ENCODE assay signal across 17 cellular contexts in genomic region chr6:122780114-122780513, GRCh38. TPM values are rescaled to one million over a fixed set of nuclear protein-coding genes. Genes with fewer than 3 reads are reported as not detected.
DNase-seq lines count a peak whose midpoint lies in the region; ATAC-seq and TF ChIP-seq lines count a peak whose summit lies in the region.
"Had no signal": no experiment of that assay in that cellular context is flagged by ENCODE, and none has a peak within 500 bp of the region (broad histone marks: within the 10 kb centered on the region; RNA-seq: fewer than 3 reads in every experiment).

No MANE protein-coding gene starts in this region.

- peaks cover 35% of the 10 kb centered on the region for H3K4me1 Mint-ChIP-seq in WTC11
- H3K4me1 Mint-ChIP-seq in endodermal cell, result peaks cover 36% of the 10 kb centered on the region
- H3K4me1 Mint-ChIP-seq in neural progenitor cell, result peaks cover 40% of the 10 kb centered on the region
- H3K4me1 Mint-ChIP-seq: CD8-positive, alpha-beta memory T cell had no signal

- DNase-seq in WTC11 (ENCODE audit: low spot score), result no peak
- no peak for DNase-seq in endodermal cell
- no peak for DNase-seq in neural progenitor cell (ENCODE audit: low spot score)
- no peak for DNase-seq in GM13977 (ENCODE audit: low spot score)
- DNase-seq: CD8-positive, alpha-beta memory T cell; NCI-H1105 treated with DMSO at 0.1 percent for 48 hours; NCI-H1930; NCI-H2171 treated with DMSO at 0.1 percent for 48 hours; NK-92 treated with Interleukin-12 subunit alpha and Interleukin-12 subunit beta, amount 100 ng/mL, for 24 hours; Peyer's patch; SW 1271 had no signal

- H3K9me3 Mint-ChIP-seq in WTC11 (peaks cover 4% of the 10 kb centered on the region), endodermal cell (no peaks in the 10 kb centered on the region), neural progenitor cell (peaks cover 2% of the 10 kb centered on the region)

- H3K9me3 ChIP-seq in HUES64 (ENCODE audit: insufficient read depth, low read depth, low read length) (no peaks in the 10 kb centered on the region), endodermal cell (ENCODE audit: control insufficient read depth, low read length) (no peaks in the 10 kb centered on the region), neural progenitor cell (ENCODE audit: low read depth) (no peaks in the 10 kb centered on the region)
- H3K9me3 ChIP-seq: BLaER1 treated with 17β-estradiol and CSF1 and Interleukin-3, amounts not matched to agents 10 nM and 100 nM; Peyer's patch had no signal

- TF ChIP-seq CTCF in WTC11 (IDR thresholded peaks at IDR 0.05) (no peak), endodermal cell (conservative IDR thresholded peaks at IDR 0.05) (no peak), neural progenitor cell (IDR thresholded peaks at IDR 0.05) (no peak), GM13977 (IDR thresholded peaks at IDR 0.05; ENCODE audit: extremely low read depth, insufficient read depth, missing control alignments) (no peak)

- H3K27ac Mint-ChIP-seq in WTC11, result no peak overlapping the region
- H3K27ac Mint-ChIP-seq in endodermal cell, result no peak overlapping the region
- peak overlapping the region; percentile 98 for H3K27ac Mint-ChIP-seq in neural progenitor cell

- H3K4me3 Mint-ChIP-seq in WTC11 (peak overlapping the region; percentile 48), endodermal cell (no peak overlapping the region), neural progenitor cell (peak overlapping the region; percentile 87)
- H3K4me3 Mint-ChIP-seq: CD8-positive, alpha-beta memory T cell had no signal

- H3K27ac ChIP-seq in HUES64 (ENCODE audit: low read depth, low read length), result no peak overlapping the region
- no peak overlapping the region for H3K27ac ChIP-seq in endodermal cell (ENCODE audit: low read depth, low read length)
- peak overlapping the region; percentile 91 for H3K27ac ChIP-seq in neural progenitor cell
- H3K27ac ChIP-seq: BLaER1 treated with 17β-estradiol and CSF1 and Interleukin-3, amounts not matched to agents 10 nM and 100 nM; Peyer's patch had no signal

- H3K4me2 ChIP-seq in neural progenitor cell, result peak overlapping the region; percentile 80
- H3K4me2 ChIP-seq: BLaER1 treated with 17β-estradiol and CSF1 and Interleukin-3, amounts not matched to agents 10 nM and 100 nM had no signal

- H3K79me2 ChIP-seq in neural progenitor cell (ENCODE audit: low read depth), result no peaks in the 10 kb centered on the region

- no peak for ATAC-seq in WTC11
- ATAC-seq in HG02571 (IDR thresholded peaks at IDR 0.05; ENCODE audit: unreplicated experiment), result no peak
- ATAC-seq in HG02981 (IDR thresholded peaks at IDR 0.05; ENCODE audit: unreplicated experiment), result no peak
- no peak for ATAC-seq in HG03457 (IDR thresholded peaks at IDR 0.05; ENCODE audit: unreplicated experiment)
- ATAC-seq: Right ventricle myocardium inferior had no signal

- H3K36me3 ChIP-seq in HUES64 (ENCODE audit: insufficient read depth, low read length), result no peaks in the 10 kb centered on the region
- no peaks in the 10 kb centered on the region for H3K36me3 ChIP-seq in endodermal cell (ENCODE audit: control insufficient read depth, insufficient read depth, low read length)
- no peaks in the 10 kb centered on the region for H3K36me3 ChIP-seq in neural progenitor cell
- H3K36me3 ChIP-seq: BLaER1 treated with 17β-estradiol and CSF1 and Interleukin-3, amounts not matched to agents 10 nM and 100 nM; Peyer's patch had no signal

- H3K4me3 ChIP-seq in HUES64 (ENCODE audit: low read length) (peak overlapping the region; percentile 22; the same call in 1 of the 2 replicates), endodermal cell (ENCODE audit: low read length) (peak overlapping the region; percentile 37), neural progenitor cell (peak overlapping the region; percentile 31)
- H3K4me3 ChIP-seq: BLaER1 treated with 17β-estradiol and CSF1 and Interleukin-3, amounts not matched to agents 10 nM and 100 nM; Peyer's patch had no signal

- H3F3A ChIP-seq in neural progenitor cell (ENCODE audit: low read depth), result peaks cover 34% of the 10 kb centered on the region

- H4K20me1 ChIP-seq in neural progenitor cell (ENCODE audit: low read depth), result no peaks in the 10 kb centered on the region
- H4K20me1 ChIP-seq: BLaER1 treated with 17β-estradiol and CSF1 and Interleukin-3, amounts not matched to agents 10 nM and 100 nM had no signal

- H3K27me3 ChIP-seq in HUES64 (ENCODE audit: insufficient read depth, low read length) (no peaks in the 10 kb centered on the region), endodermal cell (ENCODE audit: control insufficient read depth, insufficient read depth, low read length, poor library complexity, severe bottlenecking) (no peaks in the 10 kb centered on the region), neural progenitor cell (no peaks in the 10 kb centered on the region)
- H3K27me3 ChIP-seq: BLaER1 treated with 17β-estradiol and CSF1 and Interleukin-3, amounts not matched to agents 10 nM and 100 nM; Peyer's patch had no signal

- no peak overlapping the region for H3K9ac ChIP-seq in HUES64 (ENCODE audit: low read depth, low read length)
- no peak overlapping the region for H3K9ac ChIP-seq in endodermal cell (ENCODE audit: extremely low read depth, low read length, poor library complexity, severe bottlenecking)
- H3K9ac ChIP-seq in neural progenitor cell, result no peak overlapping the region
- H3K9ac ChIP-seq: BLaER1 treated with 17β-estradiol and CSF1 and Interleukin-3, amounts not matched to agents 10 nM and 100 nM had no signal

- H3K36me3 Mint-ChIP-seq in WTC11 (no peaks in the 10 kb centered on the region), endodermal cell (ENCODE audit: low read depth) (no peaks in the 10 kb centered on the region), neural progenitor cell (no peaks in the 10 kb centered on the region)
- H3K36me3 Mint-ChIP-seq: CD8-positive, alpha-beta memory T cell had no signal

- 50% methylated on average over 5 of the region's 5 CpGs for WGBS in HUES64
- WGBS in endodermal cell (ENCODE audit: insufficient coverage in 1 of 2, insufficient read length in 1 of 2), 2 experiments, result 46 to 47% methylated on average over 2 to 5 of the region's 5 CpGs

- peak overlapping the region; percentile 33 for H2AFZ ChIP-seq in neural progenitor cell (replicated peaks)

- CTCF ChIA-PET in WTC11 (lab: Charles Lee), result interaction anchor here (0.9 to 2.4 kb wide), 3 partner anchors 9 to 59 kb away, joined by 4 to 12 read pairs (median 7); partner anchors contain the start of gene SMPDL3A

- POLR2A ChIA-PET in WTC11 (lab: Charles Lee), result no interaction called here

- H3K27me3 Mint-ChIP-seq in WTC11 (ENCODE audit: low read depth) (peaks cover 18% of the 10 kb centered on the region), endodermal cell (ENCODE audit: insufficient read depth) (peaks cover 7% of the 10 kb centered on the region), neural progenitor cell (ENCODE audit: insufficient read depth, low read depth) (peaks cover 7% of the 10 kb centered on the region)

- peaks cover 27% of the 10 kb centered on the region for H3K4me1 ChIP-seq in HUES64 (ENCODE audit: insufficient read depth, low read length)
- H3K4me1 ChIP-seq in endodermal cell (ENCODE audit: control insufficient read depth, insufficient read depth, low read length), result peaks cover 8% of the 10 kb centered on the region
- H3K4me1 ChIP-seq in neural progenitor cell, result peaks cover 37% of the 10 kb centered on the region
- H3K4me1 ChIP-seq: BLaER1 treated with 17β-estradiol and CSF1 and Interleukin-3, amounts not matched to agents 10 nM and 100 nM; Peyer's patch had no signal

- in situ Hi-C loops in GM13977 (cut with MboI; ENCODE audit: low pct_unique_long_range_greater_than_20kb, low sequenced_read_pairs, unreplicated experiment), result no loop called here

TF ChIP-seq in WTC11, 78 proteins besides CTCF, POLR2A, EP300 and RAD21 (continues in another document):
- no peak for TF ChIP-seq ZNF263 (CRISPR knock-in tag; IDR thresholded peaks at IDR 0.05; ENCODE audit: low read depth)
- TF ChIP-seq, protein P1, sequence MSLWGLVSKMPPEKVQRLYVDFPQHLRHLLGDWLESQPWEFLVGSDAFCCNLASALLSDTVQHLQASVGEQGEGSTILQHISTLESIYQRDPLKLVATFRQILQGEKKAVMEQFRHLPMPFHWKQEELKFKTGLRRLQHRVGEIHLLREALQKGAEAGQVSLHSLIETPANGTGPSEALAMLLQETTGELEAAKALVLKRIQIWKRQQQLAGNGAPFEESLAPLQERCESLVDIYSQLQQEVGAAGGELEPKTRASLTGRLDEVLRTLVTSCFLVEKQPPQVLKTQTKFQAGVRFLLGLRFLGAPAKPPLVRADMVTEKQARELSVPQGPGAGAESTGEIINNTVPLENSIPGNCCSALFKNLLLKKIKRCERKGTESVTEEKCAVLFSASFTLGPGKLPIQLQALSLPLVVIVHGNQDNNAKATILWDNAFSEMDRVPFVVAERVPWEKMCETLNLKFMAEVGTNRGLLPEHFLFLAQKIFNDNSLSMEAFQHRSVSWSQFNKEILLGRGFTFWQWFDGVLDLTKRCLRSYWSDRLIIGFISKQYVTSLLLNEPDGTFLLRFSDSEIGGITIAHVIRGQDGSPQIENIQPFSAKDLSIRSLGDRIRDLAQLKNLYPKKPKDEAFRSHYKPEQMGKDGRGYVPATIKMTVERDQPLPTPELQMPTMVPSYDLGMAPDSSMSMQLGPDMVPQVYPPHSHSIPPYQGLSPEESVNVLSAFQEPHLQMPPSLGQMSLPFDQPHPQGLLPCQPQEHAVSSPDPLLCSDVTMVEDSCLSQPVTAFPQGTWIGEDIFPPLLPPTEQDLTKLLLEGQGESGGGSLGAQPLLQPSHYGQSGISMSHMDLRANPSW (CRISPR knock-in tag; conservative IDR thresholded peaks at IDR 0.05; ENCODE audit: low read depth), result no peak

RNA-seq across cellular contexts. Expression of gene FABP7, which starts 0.6 kb away (rescaled TPM):
- 32.2 TPM for polyA plus RNA-seq in HUES64 (2013, experiment 1 of 2)
- 43.0 TPM for polyA plus RNA-seq in HUES64 (2013, experiment 2 of 2)
- total RNA-seq in WTC11 (2021) (5.9 to 7.2 TPM (median 7.0 TPM) in 3 replicates), endodermal cell (1 to 10 TPM; 2.7 to 3.4 TPM), neural progenitor cell (ENCODE audit: low replicate concordance) (37.3 and 58.2 TPM in 2 replicates)
- polyA plus RNA-seq in endodermal cell (2013, experiment 1 of 2), result 61.4 TPM
- 55.5 TPM for polyA plus RNA-seq in endodermal cell (2013, experiment 2 of 2)
- total RNA-seq: CD8-positive, alpha-beta memory T cell; Peyer's patch; Right ventricle myocardium inferior had no signal
- polyA plus RNA-seq: CD8-positive, alpha-beta memory T cell had no signal

RNA-seq across cellular contexts. Expression of gene SMPDL3A, which starts 8.9 kb away (rescaled TPM):
- polyA plus RNA-seq in HUES64 (2013, experiment 1 of 2), result 2.3 TPM
- polyA plus RNA-seq in HUES64 (2013, experiment 2 of 2), result 3.6 TPM
- 2.0 to 2.8 TPM (median 2.1 TPM) in 3 replicates for total RNA-seq in WTC11 (2021)
- total RNA-seq in endodermal cell, result 1 to 10 TPM; 2.8 to 3.2 TPM
- polyA plus RNA-seq in endodermal cell (2013, experiment 1 of 2), result 6.4 TPM
- 4.7 TPM for polyA plus RNA-seq in endodermal cell (2013, experiment 2 of 2)
- 1.2 and 2.0 TPM in 2 replicates for total RNA-seq in neural progenitor cell (ENCODE audit: low replicate concordance)
- polyA plus RNA-seq: CD8-positive, alpha-beta memory T cell had no signal
